ENCODE assay signal across 11 cellular contexts in the genomic region with DNA sequence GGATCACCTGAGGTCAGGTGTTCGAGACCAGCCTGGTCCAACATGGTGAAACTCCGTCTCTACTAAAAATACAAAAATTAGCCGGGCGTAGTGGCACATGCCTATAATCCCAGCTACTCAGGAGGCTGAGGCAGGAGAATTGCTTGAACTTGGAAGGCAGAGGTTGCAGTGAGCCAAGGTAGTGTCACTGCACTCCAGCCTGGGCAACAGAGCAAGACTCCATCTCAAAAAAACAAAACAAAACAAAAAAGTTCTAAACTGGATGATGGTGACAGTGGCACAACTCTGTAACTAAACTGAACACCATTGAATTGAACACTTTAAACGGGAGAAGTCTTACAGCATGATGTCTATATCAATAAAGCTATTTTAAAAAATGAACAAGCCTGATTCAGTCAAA. TPM values are rescaled to one million over a fixed set of nuclear protein-coding genes. Genes with fewer than 3 reads are reported as not detected.
DNase-seq lines count a peak whose midpoint lies in the region; ATAC-seq lines count a peak whose summit lies in the region.
"Not testable (repeated sequence)": the region's sequence is repeated elsewhere in the genome, so short reads cannot be mapped to it uniquely, and the experiment has no call there.
"Had no signal": no experiment of that assay in that cellular context is flagged by ENCODE, and none has a peak within 500 bp of the region (broad histone marks: within the 10 kb centered on the region; RNA-seq: fewer than 3 reads in every experiment).

No MANE protein-coding gene starts in this region.

- not testable (repeated sequence) for H3K9me3 Mint-ChIP-seq in CD4-positive, CD25-positive, alpha-beta regulatory T cell; IgD-negative memory B cell; activated CD4-positive, alpha-beta memory T cell treated with anti-CD3 and anti-CD28 coated beads, Interleukin-2, amount 10 ng/mL, durations not matched to agents 7 days and 5 days; activated naive CD8-positive, alpha-beta T cell (ENCODE audit: low read depth); natural killer cell treated with Interleukin-12 subunit alpha and Interleukin-12 subunit beta and Interleukin-15 and Interleukin-18, amount 100 ng/mL, for 72 hours; stimulated activated effector memory CD8-positive, alpha-beta T cell treated with anti-CD3 and anti-CD28 coated beads, Interleukin-12 subunit alpha, Interleukin-12 subunit beta, amount 100 ng/mL, for 72 hours

- peaks cover 4 to 17% (median 4%) of the 10 kb centered on the region in 4 donors for H3K4me1 Mint-ChIP-seq in CD4-positive, CD25-positive, alpha-beta regulatory T cell
- H3K4me1 Mint-ChIP-seq in IgD-negative memory B cell, result peaks cover 10 to 17% (median 17%) of the 10 kb centered on the region in 3 donors
- H3K4me1 Mint-ChIP-seq in activated CD4-positive, alpha-beta memory T cell treated with anti-CD3 and anti-CD28 coated beads, Interleukin-2, amount 10 ng/mL, durations not matched to agents 7 days and 5 days, result peaks cover 24% of the 10 kb centered on the region
- H3K4me1 Mint-ChIP-seq in activated naive CD8-positive, alpha-beta T cell (ENCODE audit: low read depth), result peaks cover 14% of the 10 kb centered on the region
- not testable (repeated sequence) for H3K4me1 Mint-ChIP-seq in natural killer cell treated with Interleukin-12 subunit alpha and Interleukin-12 subunit beta and Interleukin-15 and Interleukin-18, amount 100 ng/mL, for 72 hours (ENCODE audit: low read depth in 2 of 2)
- peaks cover 21% of the 10 kb centered on the region for H3K4me1 Mint-ChIP-seq in stimulated activated effector memory CD8-positive, alpha-beta T cell treated with anti-CD3 and anti-CD28 coated beads, Interleukin-12 subunit alpha, Interleukin-12 subunit beta, amount 100 ng/mL, for 72 hours

- CTCF ChIA-PET in activated CD4-positive, alpha-beta memory T cell treated with anti-CD3 and anti-CD28 coated beads, Interleukin-2, amount 10 ng/mL, durations not matched to agents 7 days and 5 days (lab: Charles Lee), result not testable (repeated sequence)

- H3K36me3 Mint-ChIP-seq in CD4-positive, CD25-positive, alpha-beta regulatory T cell; IgD-negative memory B cell; activated CD4-positive, alpha-beta memory T cell treated with anti-CD3 and anti-CD28 coated beads, Interleukin-2, amount 10 ng/mL, durations not matched to agents 7 days and 5 days (ENCODE audit: low read depth); activated naive CD8-positive, alpha-beta T cell; natural killer cell treated with Interleukin-12 subunit alpha and Interleukin-12 subunit beta and Interleukin-15 and Interleukin-18, amount 100 ng/mL, for 72 hours; stimulated activated effector memory CD8-positive, alpha-beta T cell treated with anti-CD3 and anti-CD28 coated beads, Interleukin-12 subunit alpha, Interleukin-12 subunit beta, amount 100 ng/mL, for 72 hours: not testable (repeated sequence)

- not testable (repeated sequence) for H3K4me3 ChIP-seq in CD4-positive, CD25-positive, alpha-beta regulatory T cell (ENCODE audit: low read depth, low read length)

- not testable (repeated sequence) for H3K27ac ChIP-seq in CD4-positive, CD25-positive, alpha-beta regulatory T cell (ENCODE audit: insufficient read depth, low read length, poor library complexity, severe bottlenecking)
- peak overlapping the region; percentile 16 for H3K27ac ChIP-seq in cingulate gyrus (ENCODE audit: low read depth, low read length)
- peak overlapping the region; percentile 66 for H3K27ac ChIP-seq in layer of hippocampus (ENCODE audit: low read depth, low read length)

- peaks cover 28% of the 10 kb centered on the region for H3K4me1 ChIP-seq in CD4-positive, CD25-positive, alpha-beta regulatory T cell (ENCODE audit: control insufficient read depth, insufficient read depth, low read length, poor library complexity, severe bottlenecking)

- H3K4me3 Mint-ChIP-seq in CD4-positive, CD25-positive, alpha-beta regulatory T cell, result peak overlapping the region; percentile 75 to 87 (median 82)
- peak overlapping the region in 3 of 4 donors; percentile 34 to 74 (median 69) for H3K4me3 Mint-ChIP-seq in IgD-negative memory B cell
- H3K4me3 Mint-ChIP-seq in activated CD4-positive, alpha-beta memory T cell treated with anti-CD3 and anti-CD28 coated beads, Interleukin-2, amount 10 ng/mL, durations not matched to agents 7 days and 5 days, result peak overlapping the region; percentile 46
- H3K4me3 Mint-ChIP-seq in activated naive CD8-positive, alpha-beta T cell, result peak overlapping the region; percentile 70
- H3K4me3 Mint-ChIP-seq in natural killer cell treated with Interleukin-12 subunit alpha and Interleukin-12 subunit beta and Interleukin-15 and Interleukin-18, amount 100 ng/mL, for 72 hours, result peak overlapping the region; percentile 12
- H3K4me3 Mint-ChIP-seq in stimulated activated effector memory CD8-positive, alpha-beta T cell treated with anti-CD3 and anti-CD28 coated beads, Interleukin-12 subunit alpha, Interleukin-12 subunit beta, amount 100 ng/mL, for 72 hours, result peak overlapping the region; percentile 69

- H3K27me3 ChIP-seq in CD4-positive, CD25-positive, alpha-beta regulatory T cell (ENCODE audit: control insufficient read depth, insufficient read depth, low read length); layer of hippocampus (ENCODE audit: control insufficient read depth, insufficient read depth, low read length): not testable (repeated sequence)

- H3K27me3 Mint-ChIP-seq in CD4-positive, CD25-positive, alpha-beta regulatory T cell; IgD-negative memory B cell; activated CD4-positive, alpha-beta memory T cell treated with anti-CD3 and anti-CD28 coated beads, Interleukin-2, amount 10 ng/mL, durations not matched to agents 7 days and 5 days; activated naive CD8-positive, alpha-beta T cell; natural killer cell treated with Interleukin-12 subunit alpha and Interleukin-12 subunit beta and Interleukin-15 and Interleukin-18, amount 100 ng/mL, for 72 hours: not testable (repeated sequence)

- POLR2A ChIA-PET in activated CD4-positive, alpha-beta memory T cell treated with anti-CD3 and anti-CD28 coated beads, Interleukin-2, amount 10 ng/mL, durations not matched to agents 7 days and 5 days (lab: Charles Lee), result interaction anchor here (6.2 kb wide), 1 partner anchor 14 kb away, joined by 68 read pairs; no protein-coding TSS in a partner anchor

- peak overlapping the region in 1 of 3 donors; percentile 54 for H3K27ac Mint-ChIP-seq in CD4-positive, CD25-positive, alpha-beta regulatory T cell
- peak overlapping the region in 2 of 3 donors; percentile 43 to 74 for H3K27ac Mint-ChIP-seq in IgD-negative memory B cell
- H3K27ac Mint-ChIP-seq in activated CD4-positive, alpha-beta memory T cell treated with anti-CD3 and anti-CD28 coated beads, Interleukin-2, amount 10 ng/mL, durations not matched to agents 7 days and 5 days; activated naive CD8-positive, alpha-beta T cell; natural killer cell treated with Interleukin-12 subunit alpha and Interleukin-12 subunit beta and Interleukin-15 and Interleukin-18, amount 100 ng/mL, for 72 hours; stimulated activated effector memory CD8-positive, alpha-beta T cell treated with anti-CD3 and anti-CD28 coated beads, Interleukin-12 subunit alpha, Interleukin-12 subunit beta, amount 100 ng/mL, for 72 hours: not testable (repeated sequence)

- H3K36me3 ChIP-seq in CD4-positive, CD25-positive, alpha-beta regulatory T cell (ENCODE audit: control insufficient read depth, insufficient read depth, low read length), result not testable (repeated sequence)

- ATAC-seq in CD4-positive, CD25-positive, alpha-beta regulatory T cell (ENCODE audit: low read depth in 2 of 2); natural killer cell treated with Interleukin-12 subunit alpha and Interleukin-12 subunit beta and Interleukin-15 and Interleukin-18, amount 100 ng/mL, for 72 hours; stimulated activated effector memory CD8-positive, alpha-beta T cell treated with anti-CD3 and anti-CD28 coated beads, Interleukin-12 subunit alpha, Interleukin-12 subunit beta, amount 100 ng/mL, for 72 hours: not testable (repeated sequence)

- not testable (repeated sequence) for DNase-seq in CD4-positive, CD25-positive, alpha-beta regulatory T cell; activated CD4-positive, alpha-beta memory T cell treated with anti-CD3 and anti-CD28 coated beads, Interleukin-2, amount 10 ng/mL, durations not matched to agents 7 days and 5 days; natural killer cell treated with Interleukin-12 subunit alpha and Interleukin-12 subunit beta and Interleukin-15 and Interleukin-18, amount 100 ng/mL, for 72 hours (ENCODE audit: low spot score); stimulated activated effector memory CD8-positive, alpha-beta T cell treated with anti-CD3 and anti-CD28 coated beads, Interleukin-12 subunit alpha, Interleukin-12 subunit beta, amount 100 ng/mL, for 72 hours (ENCODE audit: low spot score in 2 of 2)

- not testable (repeated sequence) for H3K9me3 ChIP-seq in CD4-positive, CD25-positive, alpha-beta regulatory T cell (ENCODE audit: control insufficient read depth in 2 of 2, low read length in 2 of 2)

RNA-seq across cellular contexts. Expression of a gene that starts 2.9 kb away (rescaled TPM):
- 6.7 TPM for total RNA-seq in CD4-positive, CD25-positive, alpha-beta regulatory T cell
- polyA plus RNA-seq in CD4-positive, CD25-positive, alpha-beta regulatory T cell, result 10 to 100 TPM; 10.1 to 14.3 (median 11.2) TPM
- polyA plus RNA-seq in IgD-negative memory B cell, result 55.4 TPM
- total RNA-seq in activated CD4-positive, alpha-beta memory T cell treated with anti-CD3 and anti-CD28 coated beads, Interleukin-2, amount 10 ng/mL, durations not matched to agents 7 days and 5 days, result 1 to 10 TPM; 5.9 to 7.8 TPM
- 1 to 10 TPM; 2.0 to 2.1 TPM for total RNA-seq in natural killer cell treated with Interleukin-12 subunit alpha and Interleukin-12 subunit beta and Interleukin-15 and Interleukin-18, amount 100 ng/mL, for 72 hours

RNA-seq across cellular contexts. Expression of a gene that starts 3.0 kb away (rescaled TPM):
- total RNA-seq in CD4-positive, CD25-positive, alpha-beta regulatory T cell, result 16.9 TPM
- polyA plus RNA-seq in CD4-positive, CD25-positive, alpha-beta regulatory T cell, result 10 to 100 TPM; 76.3 to 91.7 (median 88.9) TPM
- 117 TPM for polyA plus RNA-seq in IgD-negative memory B cell
- 10 to 100 TPM; 31.3 to 31.6 TPM for total RNA-seq in activated CD4-positive, alpha-beta memory T cell treated with anti-CD3 and anti-CD28 coated beads, Interleukin-2, amount 10 ng/mL, durations not matched to agents 7 days and 5 days
- total RNA-seq in natural killer cell treated with Interleukin-12 subunit alpha and Interleukin-12 subunit beta and Interleukin-15 and Interleukin-18, amount 100 ng/mL, for 72 hours, result 10 to 100 TPM; 44.5 to 52.7 TPM

RNA-seq across cellular contexts. Expression of a gene that starts 17.8 kb away (rescaled TPM):
- 60.8 TPM for total RNA-seq in CD4-positive, CD25-positive, alpha-beta regulatory T cell
- 10 to 100 TPM; 36.7 to 46.7 (median 37.2) TPM for polyA plus RNA-seq in CD4-positive, CD25-positive, alpha-beta regulatory T cell
- polyA plus RNA-seq in IgD-negative memory B cell, result 51.8 TPM
- total RNA-seq in activated CD4-positive, alpha-beta memory T cell treated with anti-CD3 and anti-CD28 coated beads, Interleukin-2, amount 10 ng/mL, durations not matched to agents 7 days and 5 days, result 10 to 100 TPM; 41.7 to 42.2 TPM
- total RNA-seq in natural killer cell treated with Interleukin-12 subunit alpha and Interleukin-12 subunit beta and Interleukin-15 and Interleukin-18, amount 100 ng/mL, for 72 hours, result 100 to 1,000 TPM in 1 of 2 donors, 10 to 100 TPM in 1; 44.2 to 105 TPM

RNA-seq across cellular contexts. Expression of a gene that starts 18.4 kb away (rescaled TPM):
- total RNA-seq in CD4-positive, CD25-positive, alpha-beta regulatory T cell, result 7.1 TPM
- 10 to 100 TPM; 12.3 to 21.9 (median 17.9) TPM for polyA plus RNA-seq in CD4-positive, CD25-positive, alpha-beta regulatory T cell
- 37.1 TPM for polyA plus RNA-seq in IgD-negative memory B cell
- 10 to 100 TPM; 11.2 to 11.4 TPM for total RNA-seq in activated CD4-positive, alpha-beta memory T cell treated with anti-CD3 and anti-CD28 coated beads, Interleukin-2, amount 10 ng/mL, durations not matched to agents 7 days and 5 days
- total RNA-seq in natural killer cell treated with Interleukin-12 subunit alpha and Interleukin-12 subunit beta and Interleukin-15 and Interleukin-18, amount 100 ng/mL, for 72 hours, result 10 to 100 TPM; 11.5 to 11.8 TPM

RNA-seq across cellular contexts. Expression of a gene that starts 29.0 kb away (rescaled TPM):
- total RNA-seq in CD4-positive, CD25-positive, alpha-beta regulatory T cell, result not detected
- not detected for polyA plus RNA-seq in CD4-positive, CD25-positive, alpha-beta regulatory T cell
- polyA plus RNA-seq in IgD-negative memory B cell, result not detected
- not detected for total RNA-seq in activated CD4-positive, alpha-beta memory T cell treated with anti-CD3 and anti-CD28 coated beads, Interleukin-2, amount 10 ng/mL, durations not matched to agents 7 days and 5 days
- total RNA-seq in natural killer cell treated with Interleukin-12 subunit alpha and Interleukin-12 subunit beta and Interleukin-15 and Interleukin-18, amount 100 ng/mL, for 72 hours, result not detected
- total RNA-seq: H1, HT1080, NCI-H460 had no signal

Comparison
In these comparisons a context has a peak if more than half of its experiments do, and no peak if none do; other contexts are left out.
1. H3K4me3 Mint-ChIP-seq: peak in every context shown above with its lines; median percentile 82 in CD4-positive, CD25-positive, alpha-beta regulatory T cell; 70 in activated naive CD8-positive, alpha-beta T cell; 69 in IgD-negative memory B cell; 69 in stimulated activated effector memory CD8-positive, alpha-beta T cell treated with anti-CD3 and anti-CD28 coated beads, Interleukin-12 subunit alpha, Interleukin-12 subunit beta, amount 100 ng/mL, for 72 hours; 46 in activated CD4-positive, alpha-beta memory T cell treated with anti-CD3 and anti-CD28 coated beads, Interleukin-2, amount 10 ng/mL, durations not matched to agents 7 days and 5 days; 12 in natural killer cell treated with Interleukin-12 subunit alpha and Interleukin-12 subunit beta and Interleukin-15 and Interleukin-18, amount 100 ng/mL, for 72 hours.